11 cellular contexts compared by ENCODE assay signal in genomic region chr6:4774296-4774695, GRCh38. TPM values are rescaled to one million over a fixed set of nuclear protein-coding genes. Genes with fewer than 3 reads are reported as not detected.
DNase-seq lines count a peak whose midpoint lies in the region; ATAC-seq and TF ChIP-seq lines count a peak whose summit lies in the region.
"Had no signal": no experiment of that assay in that cellular context is flagged by ENCODE, and none has a peak within 500 bp of the region (broad histone marks: within the 10 kb centered on the region; RNA-seq: fewer than 3 reads in every experiment).

No MANE protein-coding gene starts in this region.

- TF ChIP-seq POLR2A in sigmoid colon (IDR thresholded peaks at IDR 0.05), result no peak

- POLR2A ChIA-PET in activated CD4-positive, alpha-beta memory T cell treated with anti-CD3 and anti-CD28 coated beads, Interleukin-2, amount 10 ng/mL, durations not matched to agents 7 days and 5 days (lab: Charles Lee), result interaction anchor here (0.5 kb wide), 1 partner anchor 225 kb away, joined by 3 read pairs; no protein-coding TSS in a partner anchor

- peaks cover 0 to 2% (median 0%) of the 10 kb centered on the region in 4 donors for H3K9me3 ChIP-seq in sigmoid colon

- CTCF ChIA-PET in activated CD4-positive, alpha-beta memory T cell treated with anti-CD3 and anti-CD28 coated beads, Interleukin-2, amount 10 ng/mL, durations not matched to agents 7 days and 5 days (lab: Charles Lee), result no interaction called here

- TF ChIP-seq CTCF in foreskin keratinocyte (conservative IDR thresholded peaks at IDR 0.05) (no peak), sigmoid colon (IDR thresholded peaks at IDR 0.05) (no peak)

- H3K4me1 Mint-ChIP-seq in activated CD4-positive, alpha-beta memory T cell treated with anti-CD3 and anti-CD28 coated beads, Interleukin-2, amount 10 ng/mL, durations not matched to agents 7 days and 5 days, result peaks cover 31% of the 10 kb centered on the region

- no peak overlapping the region for H3K27ac Mint-ChIP-seq in activated CD4-positive, alpha-beta memory T cell treated with anti-CD3 and anti-CD28 coated beads, Interleukin-2, amount 10 ng/mL, durations not matched to agents 7 days and 5 days

- peak overlapping the region; percentile 90 for H3K27ac ChIP-seq in foreskin keratinocyte
- peak overlapping the region; percentile 73 to 88 (median 83) for H3K27ac ChIP-seq in sigmoid colon
- H3K27ac ChIP-seq: SJCRH30 had no signal

- peaks cover 30% of the 10 kb centered on the region for H3K27me3 Mint-ChIP-seq in activated CD4-positive, alpha-beta memory T cell treated with anti-CD3 and anti-CD28 coated beads, Interleukin-2, amount 10 ng/mL, durations not matched to agents 7 days and 5 days

- intact Hi-C loops in sigmoid colon (cut with DNase I), result loop anchor here (10.0 kb wide), 2 partner anchors 161 to 749 kb away; a partner anchor contains a TSS

- H3K4me3 Mint-ChIP-seq in activated CD4-positive, alpha-beta memory T cell treated with anti-CD3 and anti-CD28 coated beads, Interleukin-2, amount 10 ng/mL, durations not matched to agents 7 days and 5 days, result peak overlapping the region; percentile 78

- peak overlapping the region in 1 of 4 donors; percentile 72 for H3K4me3 ChIP-seq in sigmoid colon
- H3K4me3 ChIP-seq: SJCRH30 had no signal

- no peaks in the 10 kb centered on the region for H3K36me3 ChIP-seq in sigmoid colon

- H3K27me3 ChIP-seq in foreskin keratinocyte (no peaks in the 10 kb centered on the region), sigmoid colon (no peaks in the 10 kb centered on the region)
- H3K27me3 ChIP-seq: SJCRH30 had no signal

- peaks cover 11% of the 10 kb centered on the region for H3K9me3 Mint-ChIP-seq in activated CD4-positive, alpha-beta memory T cell treated with anti-CD3 and anti-CD28 coated beads, Interleukin-2, amount 10 ng/mL, durations not matched to agents 7 days and 5 days

- TF ChIP-seq EP300 in sigmoid colon (IDR thresholded peaks at IDR 0.05), result no peak

- WGBS in sigmoid colon, 2 donors, result 48 to 51% methylated on average over 6 of the region's 6 CpGs

- ATAC-seq in foreskin keratinocyte, result no peak

- peaks cover 12% of the 10 kb centered on the region for H3K36me3 Mint-ChIP-seq in activated CD4-positive, alpha-beta memory T cell treated with anti-CD3 and anti-CD28 coated beads, Interleukin-2, amount 10 ng/mL, durations not matched to agents 7 days and 5 days (ENCODE audit: low read depth)

- H3K4me1 ChIP-seq in foreskin keratinocyte (no peaks in the 10 kb centered on the region), sigmoid colon (peaks cover 0 to 16% (median 9%) of the 10 kb centered on the region in 4 donors)
- H3K4me1 ChIP-seq: SJCRH30 had no signal

- DNase-seq in NCI-H510A treated with DMSO at 0.1 percent for 48 hours (lab: John Stamatoyannopoulos, UW) (peak; percentile 2), NCI-H510A (lab: John Stamatoyannopoulos, UW) (no peak), foreskin keratinocyte (no peak), sigmoid colon (no peak), NCI-H1092 treated with DMSO at 0.1 percent for 48 hours (lab: John Stamatoyannopoulos, UW) (no peak), NCI-H2029 (lab: John Stamatoyannopoulos, UW) (no peak), NCI-H524 treated with DMSO at 0.1 percent for 48 hours (lab: John Stamatoyannopoulos, UW) (no peak)
- DNase-seq in activated CD4-positive, alpha-beta memory T cell treated with anti-CD3 and anti-CD28 coated beads, Interleukin-2, amount 10 ng/mL, durations not matched to agents 7 days and 5 days, result no peak
- DNase-seq: Karpas-422, NCI-H345, SJCRH30 had no signal

RNA-seq across cellular contexts. Expression of gene CDYL, which starts 1.9 kb away (rescaled TPM):
- total RNA-seq in activated CD4-positive, alpha-beta memory T cell treated with anti-CD3 and anti-CD28 coated beads, Interleukin-2, amount 10 ng/mL, durations not matched to agents 7 days and 5 days, result 10 to 100 TPM; 27.5 to 30.5 TPM
- total RNA-seq in foreskin keratinocyte (38.4 and 40.8 TPM in 2 replicates), sigmoid colon (10 to 100 TPM; 37.9 to 82.8 (median 56.5) TPM)
- polyA plus RNA-seq in foreskin keratinocyte (10.5 and 11.0 TPM in 2 replicates), sigmoid colon (10 to 100 TPM; 14.2 to 16.2 (median 14.8) TPM)
